ENCODE assay signal across 1 cellular context in genomic region chr1:50189369-50189768, GRCh38.
TF ChIP-seq lines count a peak whose summit lies in the region.

No MANE protein-coding gene starts in this region.

TF ChIP-seq in H1, 55 proteins besides CTCF, POLR2A, EP300 and RAD21 (continued from another document):
- TF ChIP-seq CHD7 (IDR thresholded peaks at IDR 0.05; ENCODE audit: insufficient replicate concordance, low read length) (no peak), BRCA1 (IDR thresholded peaks at IDR 0.05; ENCODE audit: low read depth, low read length) (no peak), TBP (IDR thresholded peaks at IDR 0.05; ENCODE audit: low read depth, low read length) (no peak)
TF ChIP-seq in H1: peak in this region for 0.
